In the genomic region with DNA sequence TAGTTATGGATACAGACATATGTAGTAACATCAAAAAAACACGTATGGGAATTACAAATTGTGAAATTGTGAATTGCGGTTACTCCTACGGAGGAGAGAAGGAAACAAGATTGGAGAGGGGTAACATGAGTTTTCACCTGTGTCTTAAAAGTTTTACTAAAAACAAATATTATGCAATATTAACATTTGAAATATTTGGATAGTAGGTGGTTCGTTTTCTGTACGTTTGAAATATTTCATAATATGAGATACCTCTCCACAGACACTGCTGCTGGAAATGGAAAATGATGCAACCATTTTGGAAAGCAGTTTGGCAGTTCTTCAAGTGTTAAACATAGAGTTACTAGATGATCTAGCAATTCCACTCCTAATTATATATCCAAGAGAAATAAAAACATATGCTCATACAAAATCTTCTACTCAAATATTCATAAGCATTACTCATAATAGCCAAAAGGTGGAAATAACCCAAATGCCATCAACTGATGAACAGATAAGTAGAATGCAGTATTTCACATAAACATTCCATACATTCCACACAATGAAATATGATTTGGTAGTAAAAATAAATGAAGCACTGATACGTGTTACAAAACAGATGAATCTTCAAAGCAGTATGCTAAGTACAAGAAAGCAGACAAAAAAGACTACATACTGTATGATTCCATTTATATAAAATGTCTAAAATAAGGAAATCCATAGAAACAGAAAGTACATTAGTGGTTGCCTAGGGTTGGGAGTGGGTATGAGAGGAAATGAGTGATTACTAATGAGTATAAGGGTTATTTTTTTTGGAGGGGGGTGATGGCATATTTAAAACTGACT, we compare ENCODE assay signal across 14 cellular contexts. TPM values are rescaled to one million over a fixed set of nuclear protein-coding genes. Genes with fewer than 3 reads are reported as not detected.
DNase-seq lines count a peak whose midpoint lies in the region; ATAC-seq and TF ChIP-seq lines count a peak whose summit lies in the region.
"Had no signal": no experiment of that assay in that cellular context is flagged by ENCODE, and none has a peak within 500 bp of the region (broad histone marks: within the 10 kb centered on the region; RNA-seq: fewer than 3 reads in every experiment).

No MANE protein-coding gene starts in this region.

- TF ChIP-seq POLR2A in erythroblast (IDR thresholded peaks at IDR 0.05; ENCODE audit: low read length), result no peak

- in situ Hi-C loops in brain microvascular endothelial cell (cut with HindIII; ENCODE audit: low pct_ligation_motif_present, low sequenced_read_pairs), result no loop called here

- DNase-seq in AG09309 (ENCODE audit: low read depth) (peak; percentile 25), LNCaP clone FGC (ENCODE audit: low read depth) (peak; percentile 15), brain microvascular endothelial cell (peak; percentile 14), left lobe of liver (ENCODE audit: low spot score) (no peak), NCI-H748 (lab: John Stamatoyannopoulos, UW; ENCODE audit: unreplicated experiment) (no peak), erythroblast (lab: John Stamatoyannopoulos, UW) (no peak), NCI-H128 (lab: John Stamatoyannopoulos, UW; ENCODE audit: unreplicated experiment) (no peak)
- DNase-seq: activated CD4-positive, alpha-beta T cell treated with anti-CD3 and anti-CD28 coated beads for 1 hour; activated naive CD4-positive, alpha-beta T cell; stimulated activated naive CD4-positive, alpha-beta T cell had no signal

- no peaks in the 10 kb centered on the region for H3K27me3 ChIP-seq in brain microvascular endothelial cell (replicated peaks)
- H3K27me3 ChIP-seq: BLaER1 had no signal

- no peak overlapping the region for H3K4me3 ChIP-seq in AG09309 (ENCODE audit: control insufficient read depth, low read depth, low read length)
- H3K4me3 ChIP-seq in LNCaP clone FGC (ENCODE audit: low read depth, low read length), result no peak overlapping the region
- no peak overlapping the region for H3K4me3 ChIP-seq in brain microvascular endothelial cell (ENCODE audit: low read depth, low read length)
- H3K4me3 ChIP-seq: BLaER1, GM23338 had no signal

- peak overlapping the region; percentile 15 for H3K27ac ChIP-seq in brain microvascular endothelial cell
- H3K27ac ChIP-seq: BLaER1 had no signal

- no peaks in the 10 kb centered on the region for H3K36me3 ChIP-seq in brain microvascular endothelial cell (replicated peaks)
- H3K36me3 ChIP-seq: BLaER1 had no signal

- ATAC-seq in left lobe of liver (peak; percentile 44), HG02870 (IDR thresholded peaks at IDR 0.05; ENCODE audit: unreplicated experiment) (no peak)
- ATAC-seq: GM23338 had no signal

- TF ChIP-seq CTCF in AG09309 (IDR thresholded peaks at IDR 0.05; ENCODE audit: control insufficient read depth, insufficient read depth, low read depth, low read length, missing control alignments), result no peak
- no peak for TF ChIP-seq CTCF in LNCaP clone FGC (IDR thresholded peaks at IDR 0.05; ENCODE audit: control insufficient read depth, extremely low read depth, insufficient read depth)
- TF ChIP-seq CTCF in brain microvascular endothelial cell (IDR thresholded peaks at IDR 0.05; ENCODE audit: low read depth, low read length, missing control alignments), result no peak

RNA-seq across cellular contexts. Expression of gene ABCA10, which starts 40.8 kb away (rescaled TPM):
- total RNA-seq in left lobe of liver, result 3.1 TPM
- total RNA-seq: GM23338, LHCN-M2 had no signal

RNA-seq across cellular contexts. Expression of gene ABCA5, which starts 57.5 kb away (rescaled TPM):
- 48.7 TPM for total RNA-seq in left lobe of liver

Comparison
In these comparisons a context has a peak if more than half of its experiments do, and no peak if none do; other contexts are left out.
1. DNase-seq: peak in AG09309 (single experiment), LNCaP clone FGC (single experiment) and brain microvascular endothelial cell (single experiment); none in left lobe of liver (single experiment), NCI-H748 (single experiment), erythroblast (0 of 2) and NCI-H128 (single experiment).